Comparison of ENCODE assay signal across 8 cellular contexts in genomic region chr1:155977607-155978324, GRCh38. TPM values are rescaled to one million over a fixed set of nuclear protein-coding genes. Genes with fewer than 3 reads are reported as not detected.
DNase-seq lines count a peak whose midpoint lies in the region; ATAC-seq and TF ChIP-seq lines count a peak whose summit lies in the region.

No MANE protein-coding gene starts in this region.

- H3K4me3 ChIP-seq in GM23338 (peak overlapping the region; percentile 96), Panc1 (ENCODE audit: low read depth in 2 of 2, low read length in 2 of 2) (peak overlapping the region; percentile 82 to 89), right cardiac atrium (ENCODE audit: low read length) (peak overlapping the region; percentile 87), skeletal muscle satellite cell (ENCODE audit: low read length) (peak overlapping the region; percentile 88)

- H3K9me3 ChIP-seq in Panc1 (ENCODE audit: control insufficient read depth, insufficient read depth, low read depth, low read length) (no peaks in the 10 kb centered on the region), right cardiac atrium (ENCODE audit: control insufficient read depth, low read length) (no peaks in the 10 kb centered on the region), skeletal muscle satellite cell (replicated peaks; ENCODE audit: low read length) (no peaks in the 10 kb centered on the region)

- peak overlapping the region; percentile 95 for H3K27ac Mint-ChIP-seq in GM23338
- H3K27ac Mint-ChIP-seq in activated naive CD8-positive, alpha-beta T cell treated with anti-CD3 and anti-CD28 coated beads for 36 hours: peak overlapping the region; percentile 91

- in situ Hi-C loops in Panc1 (cut with HindIII; ENCODE audit: low pct_unique_long_range_greater_than_20kb, low sequenced_read_pairs): no loop called here

- peaks cover 22% of the 10 kb centered on the region for H3F3A ChIP-seq in GM23338 (replicated peaks; ENCODE audit: low read depth)

- WGBS in right cardiac atrium: under 1% methylated on average over 52 of the region's 53 CpGs

- H3K4me1 Mint-ChIP-seq in GM23338: peaks cover 75% of the 10 kb centered on the region
- peaks cover 60% of the 10 kb centered on the region for H3K4me1 Mint-ChIP-seq in activated naive CD8-positive, alpha-beta T cell treated with anti-CD3 and anti-CD28 coated beads for 36 hours

- peak overlapping the region; percentile 84 for H3K4me3 Mint-ChIP-seq in GM23338
- H3K4me3 Mint-ChIP-seq in activated naive CD8-positive, alpha-beta T cell treated with anti-CD3 and anti-CD28 coated beads for 36 hours: peak overlapping the region; percentile 89

- peak; percentile 56 for DNase-seq in GM23338 (ENCODE audit: low spot score)
- DNase-seq in Panc1 (ENCODE audit: low read depth, low spot score): no peak
- peak; percentile 82 for DNase-seq in activated naive CD8-positive, alpha-beta T cell treated with anti-CD3 and anti-CD28 coated beads for 36 hours
- DNase-seq in right cardiac atrium: peak; percentile 44 to 83 (median 76)
- no peak for DNase-seq in SK-N-DZ (ENCODE audit: low spot score)
- no peak for DNase-seq in epidermal melanocyte (ENCODE audit: insufficient read length, low spot score)

- no TSS peak for BruUV-seq in Panc1 (replicated peaks; lab: Mats Ljungman, UMichigan)

- H3K4me1 ChIP-seq in GM23338 (ENCODE audit: insufficient read depth) (peaks cover 66% of the 10 kb centered on the region), Panc1 (ENCODE audit: control insufficient read depth, insufficient read depth, low read length) (peaks cover 56% of the 10 kb centered on the region), right cardiac atrium (ENCODE audit: control insufficient read depth, insufficient read depth, low read length) (peaks cover 41% of the 10 kb centered on the region), skeletal muscle satellite cell (ENCODE audit: control insufficient read depth, insufficient read depth, low read length) (peaks cover 80% of the 10 kb centered on the region)

- intact Hi-C loops in Panc1 (cut with micrococcal nuclease; ENCODE audit: unreplicated experiment): no loop called here
- intact Hi-C loops in right cardiac atrium (cut with DNase I): loop anchor here in 1 of 4 donors (5.0 kb wide), 1 partner anchor 35 kb away; the partner anchor contains the start of gene RXFP4

- TF ChIP-seq CTCF in GM23338 (conservative IDR thresholded peaks at IDR 0.05; ENCODE audit: low read depth in 2 of 2): no peak
- TF ChIP-seq CTCF in Panc1 (IDR thresholded peaks at IDR 0.05): no peak

- POLR2A ChIA-PET in Panc1 (lab: Charles Lee): interaction anchor here (0.6 to 0.7 kb wide), 4 partner anchors 33 to 463 kb away, joined by 3 to 14 read pairs (median 4); no protein-coding TSS in a partner anchor

- peaks cover 37% of the 10 kb centered on the region for H4K20me1 ChIP-seq in GM23338 (replicated peaks; ENCODE audit: insufficient read depth)

- no peaks in the 10 kb centered on the region for H3K27me3 ChIP-seq in GM23338 (ENCODE audit: insufficient read depth)
- H3K27me3 ChIP-seq in Panc1 (ENCODE audit: control insufficient read depth, insufficient read depth, low read length): no peaks in the 10 kb centered on the region
- no peaks in the 10 kb centered on the region for H3K27me3 ChIP-seq in right cardiac atrium (ENCODE audit: control insufficient read depth, insufficient read depth)
- H3K27me3 ChIP-seq in skeletal muscle satellite cell (ENCODE audit: control insufficient read depth, insufficient read depth, low read length): no peaks in the 10 kb centered on the region

- H3K79me2 ChIP-seq in GM23338 (replicated peaks; ENCODE audit: insufficient read depth): peaks cover 50% of the 10 kb centered on the region

- H3K4me2 ChIP-seq in GM23338 (peak overlapping the region; percentile 82), skeletal muscle satellite cell (ENCODE audit: low read length) (peak overlapping the region; percentile 99)

- H3K9me3 Mint-ChIP-seq in GM23338: no peaks in the 10 kb centered on the region
- no peaks in the 10 kb centered on the region for H3K9me3 Mint-ChIP-seq in activated naive CD8-positive, alpha-beta T cell treated with anti-CD3 and anti-CD28 coated beads for 36 hours

- H3K36me3 ChIP-seq in GM23338 (ENCODE audit: insufficient read depth): no peaks in the 10 kb centered on the region
- H3K36me3 ChIP-seq in Panc1 (ENCODE audit: control insufficient read depth, insufficient read depth, low read length): peaks cover 2% of the 10 kb centered on the region; the same call in 1 of the 2 replicates
- peaks cover 2% of the 10 kb centered on the region for H3K36me3 ChIP-seq in skeletal muscle satellite cell (ENCODE audit: insufficient read depth, low read length)

- H3K9ac ChIP-seq in skeletal muscle satellite cell (ENCODE audit: low read depth, low read length): peak overlapping the region; percentile 92

- peaks cover 11% of the 10 kb centered on the region for H3K36me3 Mint-ChIP-seq in GM23338 (ENCODE audit: low read depth)
- peaks cover 42% of the 10 kb centered on the region for H3K36me3 Mint-ChIP-seq in activated naive CD8-positive, alpha-beta T cell treated with anti-CD3 and anti-CD28 coated beads for 36 hours

- H3K9me2 ChIP-seq in GM23338 (ENCODE audit: insufficient read depth): no peaks in the 10 kb centered on the region

- peaks cover 33% of the 10 kb centered on the region for H3K27me3 Mint-ChIP-seq in GM23338 (ENCODE audit: insufficient read depth, low read depth, poor library complexity)
- H3K27me3 Mint-ChIP-seq in activated naive CD8-positive, alpha-beta T cell treated with anti-CD3 and anti-CD28 coated beads for 36 hours: no peaks in the 10 kb centered on the region

- CTCF ChIA-PET in Panc1 (lab: Charles Lee): interaction anchor here (0.6 to 1.1 kb wide), 2 partner anchors 11 to 13 kb away, joined by 3 read pairs; no protein-coding TSS in a partner anchor

- no peak overlapping the region for H2AFZ ChIP-seq in GM23338

- H3K27ac ChIP-seq in GM23338 (ENCODE audit: low read depth) (peak overlapping the region; percentile 90), Panc1 (ENCODE audit: low read length) (peak overlapping the region; percentile 99), right cardiac atrium (ENCODE audit: low read length) (peak overlapping the region; percentile 98)

- ATAC-seq in GM23338 (peak; percentile 11), Panc1 (peak; percentile 59), right cardiac atrium (peak; percentile 58 to 65), HG02981 (IDR thresholded peaks at IDR 0.05; ENCODE audit: unreplicated experiment) (no peak)

TF ChIP-seq in GM23338, 12 proteins besides CTCF, POLR2A, EP300 and RAD21 (continues in another document):
- TF ChIP-seq ZNF331 (CRISPR knock-in tag; IDR thresholded peaks at IDR 0.05; ENCODE audit: low read depth): no peak

RNA-seq across cellular contexts. Expression of gene ARHGEF2, which starts 0.6 kb away (rescaled TPM):
- total RNA-seq in GM23338 (2014; rRNA removed; shearing (Covaris generic)): 64.0 and 87.6 TPM in 2 replicates
- 21.2 and 23.0 TPM in 2 replicates for polyA plus RNA-seq in GM23338 (2016; fragmentation: Nextera tagmentation; extraction: Ambion mirVana)
- total RNA-seq in Panc1 (2021; ENCODE audit: unreplicated experiment): 87.0 TPM
- polyA plus RNA-seq in Panc1 (2012; ENCODE audit: insufficient read length): 90.6 TPM
- total RNA-seq in activated naive CD8-positive, alpha-beta T cell treated with anti-CD3 and anti-CD28 coated beads for 36 hours: 100 to 1,000 TPM; 135 to 148 TPM
- 10 to 100 TPM; 56.6 to 75.7 (median 66.7) TPM for total RNA-seq in right cardiac atrium
- polyA plus RNA-seq in right cardiac atrium: 34.9 TPM
- 105 and 107 TPM in 2 replicates for total RNA-seq in skeletal muscle satellite cell (2012; rRNA removed)
- 27.9 and 32.8 TPM in 2 replicates for polyA plus RNA-seq in SK-N-DZ (2014; cell fraction: cytosol; rRNA removed)
- polyA plus RNA-seq in SK-N-DZ (2014; cell fraction: nucleus; rRNA removed): 34.7 and 45.4 TPM in 2 replicates

RNA-seq across cellular contexts. Expression of gene RXFP4, which starts 36.3 kb away (rescaled TPM):
- not detected in 2 replicates for total RNA-seq in GM23338 (2014; rRNA removed; shearing (Covaris generic))
- 0.23 TPM in 1 of 2 replicates, not detected in the other for polyA plus RNA-seq in GM23338 (2016; fragmentation: Nextera tagmentation; extraction: Ambion mirVana)
- 8.0 TPM for total RNA-seq in Panc1 (2021; ENCODE audit: unreplicated experiment)
- polyA plus RNA-seq in Panc1 (2012; ENCODE audit: insufficient read length): 12.6 TPM
- under 1 TPM in 1 of 2 experiments, not detected in 1; 0.16 TPM for total RNA-seq in activated naive CD8-positive, alpha-beta T cell treated with anti-CD3 and anti-CD28 coated beads for 36 hours
- total RNA-seq in right cardiac atrium: not detected
- not detected for polyA plus RNA-seq in right cardiac atrium
- 0.44 TPM in 1 of 2 replicates, not detected in the other for total RNA-seq in skeletal muscle satellite cell (2012; rRNA removed)
- polyA plus RNA-seq in SK-N-DZ (2014; cell fraction: cytosol; rRNA removed): not detected in 2 replicates
- not detected in 2 replicates for polyA plus RNA-seq in SK-N-DZ (2014; cell fraction: nucleus; rRNA removed)

RNA-seq across cellular contexts. Expression of gene SSR2, which starts 43.0 kb away (rescaled TPM):
- total RNA-seq in GM23338 (2014; rRNA removed; shearing (Covaris generic)): 270 and 291 TPM in 2 replicates
- polyA plus RNA-seq in GM23338 (2016; fragmentation: Nextera tagmentation; extraction: Ambion mirVana) (130 and 136 TPM in 2 replicates), right cardiac atrium (93.3 TPM)
- total RNA-seq in Panc1 (2021; ENCODE audit: unreplicated experiment) (252 TPM), right cardiac atrium (100 to 1,000 TPM in 1 of 4 donors, 10 to 100 TPM in 3; 82.0 to 112 (median 93.1) TPM)
- 250 TPM for polyA plus RNA-seq in Panc1 (2012; ENCODE audit: insufficient read length)
- 100 to 1,000 TPM; 155 TPM for total RNA-seq in activated naive CD8-positive, alpha-beta T cell treated with anti-CD3 and anti-CD28 coated beads for 36 hours
- total RNA-seq in skeletal muscle satellite cell (2012; rRNA removed): 538 and 640 TPM in 2 replicates
- 313 and 427 TPM in 2 replicates for polyA plus RNA-seq in SK-N-DZ (2014; cell fraction: cytosol; rRNA removed)
- polyA plus RNA-seq in SK-N-DZ (2014; cell fraction: nucleus; rRNA removed): 175 and 241 TPM in 2 replicates

RNA-seq across cellular contexts. Expression of gene KHDC4, which starts 43.6 kb away (rescaled TPM):
- total RNA-seq in GM23338 (2014; rRNA removed; shearing (Covaris generic)): 56.0 and 57.7 TPM in 2 replicates
- polyA plus RNA-seq in GM23338 (2016; fragmentation: Nextera tagmentation; extraction: Ambion mirVana) (41.2 and 47.1 TPM in 2 replicates), right cardiac atrium (20.0 TPM)
- total RNA-seq in Panc1 (2021; ENCODE audit: unreplicated experiment) (80.4 TPM), right cardiac atrium (10 to 100 TPM; 24.0 to 29.3 (median 28.8) TPM)
- polyA plus RNA-seq in Panc1 (2012; ENCODE audit: insufficient read length): 33.3 TPM
- total RNA-seq in activated naive CD8-positive, alpha-beta T cell treated with anti-CD3 and anti-CD28 coated beads for 36 hours: 10 to 100 TPM; 53.2 to 54.7 TPM
- 21.4 and 24.1 TPM in 2 replicates for total RNA-seq in skeletal muscle satellite cell (2012; rRNA removed)
- polyA plus RNA-seq in SK-N-DZ (2014; cell fraction: cytosol; rRNA removed): 84.3 and 84.8 TPM in 2 replicates
- polyA plus RNA-seq in SK-N-DZ (2014; cell fraction: nucleus; rRNA removed): 250 and 318 TPM in 2 replicates

Comparison
In these comparisons a context has a peak if more than half of its experiments do, and no peak if none do; other contexts are left out.
1. DNase-seq: peak in GM23338 (single experiment), activated naive CD8-positive, alpha-beta T cell treated with anti-CD3 and anti-CD28 coated beads for 36 hours (single experiment) and right cardiac atrium (3 of 3); none in Panc1 (single experiment), SK-N-DZ (single experiment) and epidermal melanocyte (single experiment).
2. Peak in every context shown above with its lines, with median percentiles within 50 percentile points of each other: H3K27ac ChIP-seq and H3K4me3 ChIP-seq.